24 cellular contexts compared by ENCODE assay signal in genomic region chr15:34023932-34024331, GRCh38. TPM values are rescaled to one million over a fixed set of nuclear protein-coding genes. Genes with fewer than 3 reads are reported as not detected.
DNase-seq lines count a peak whose midpoint lies in the region; ATAC-seq and TF ChIP-seq lines count a peak whose summit lies in the region.
"Had no signal": no experiment of that assay in that cellular context is flagged by ENCODE, and none has a peak within 500 bp of the region (broad histone marks: within the 10 kb centered on the region; RNA-seq: fewer than 3 reads in every experiment).

No MANE protein-coding gene starts in this region.

- no peaks in the 10 kb centered on the region for H3K9me2 ChIP-seq in GM23248 (ENCODE audit: insufficient read depth)
- H3K9me2 ChIP-seq: SK-N-SH had no signal

- H3K9me3 Mint-ChIP-seq in activated T-cell treated with anti-CD3 and anti-CD28 coated beads, Interleukin-2, amount 50 U/mL, for 24 hours = no peaks in the 10 kb centered on the region
- H3K9me3 Mint-ChIP-seq in CD4-positive, alpha-beta memory T cell = peaks cover 0 to 7% (median 3%) of the 10 kb centered on the region in 8 donors

- peak; percentile 43 for DNase-seq in GM23248
- peak; percentile 52 for DNase-seq in dedifferentiated amniotic fluid mesenchymal stem cell (ENCODE audit: extremely low spot score)
- DNase-seq in left kidney (ENCODE audit: low read depth, low spot score) = peak; percentile 19
- DNase-seq in activated T-cell treated with anti-CD3 and anti-CD28 coated beads, Interleukin-2, amount 50 U/mL, for 24 hours = no peak
- DNase-seq in CD4-positive, alpha-beta memory T cell = no peak
- no peak for DNase-seq in tibial nerve (ENCODE audit: low spot score in 2 of 2)
- DNase-seq: COR-L47, DMS 273 treated with DMSO at 0.1 percent for 48 hours, DND-41, GOT3, KBM-7, NCI-H187, NCI-H2107, NCI-H2227 treated with DMSO at 0.1 percent for 48 hours, NCI-H526, PC-3, RPMI8226, SHP77 treated with DMSO at 0.1 percent for 48 hours, SK-N-SH had no signal

- CTCF ChIA-PET in CD4-positive, alpha-beta memory T cell (lab: Charles Lee; ENCODE audit: partially characterized antibody) = interaction anchor here (0.9 kb wide), 1 partner anchor 37 kb away, joined by 3 read pairs; no protein-coding TSS in a partner anchor

- H3K27ac Mint-ChIP-seq in activated T-cell treated with anti-CD3 and anti-CD28 coated beads, Interleukin-2, amount 50 U/mL, for 24 hours = no peak overlapping the region
- H3K27ac Mint-ChIP-seq in CD4-positive, alpha-beta memory T cell = no peak overlapping the region

- H3K4me1 ChIP-seq in GM23248 (ENCODE audit: insufficient read depth) = no peaks in the 10 kb centered on the region
- H3K4me1 ChIP-seq in CD4-positive, alpha-beta memory T cell (ENCODE audit: insufficient read depth, low read length) = peaks cover 1% of the 10 kb centered on the region
- peaks cover 0 to 18% (median 0%) of the 10 kb centered on the region in 4 donors for H3K4me1 ChIP-seq in tibial nerve

- H3K36me3 ChIP-seq in GM23248 (ENCODE audit: low read depth) (no peaks in the 10 kb centered on the region), tibial nerve (no peaks in the 10 kb centered on the region)
- H3K36me3 ChIP-seq in CD4-positive, alpha-beta memory T cell (ENCODE audit: insufficient read depth, low read length) = no peaks in the 10 kb centered on the region

- no peak for ATAC-seq in GM18519 (IDR thresholded peaks at IDR 0.05; ENCODE audit: low FRiP score, unreplicated experiment)
- ATAC-seq: HCT116, PC-3 had no signal

- H4K20me1 ChIP-seq in GM23248 (ENCODE audit: insufficient read depth) = no peaks in the 10 kb centered on the region

- no peak overlapping the region for H3K9ac ChIP-seq in GM23248
- H3K9ac ChIP-seq: SK-N-SH had no signal

- POLR2A ChIA-PET in CD4-positive, alpha-beta memory T cell (lab: Charles Lee; ENCODE audit: partially characterized antibody) = no interaction called here

- H3K79me2 ChIP-seq in GM23248 (ENCODE audit: insufficient read depth) = peaks cover 42% of the 10 kb centered on the region

- H3K27me3 ChIP-seq in GM23248 (replicated peaks; ENCODE audit: insufficient read depth) (no peaks in the 10 kb centered on the region), tibial nerve (no peaks in the 10 kb centered on the region)
- no peaks in the 10 kb centered on the region for H3K27me3 ChIP-seq in CD4-positive, alpha-beta memory T cell (ENCODE audit: insufficient read depth, low read length)

- H3K4me1 Mint-ChIP-seq in activated T-cell treated with anti-CD3 and anti-CD28 coated beads, Interleukin-2, amount 50 U/mL, for 24 hours (ENCODE audit: low read depth) = peaks cover 16% of the 10 kb centered on the region
- no peaks in the 10 kb centered on the region for H3K4me1 Mint-ChIP-seq in CD4-positive, alpha-beta memory T cell

- H3K27ac ChIP-seq in GM23248 (no peak overlapping the region), tibial nerve (peak overlapping the region in 2 of 4 donors; percentile 71 to 74)
- H3K27ac ChIP-seq in CD4-positive, alpha-beta memory T cell (ENCODE audit: low read depth, low read length) = no peak overlapping the region

- H3K9me3 ChIP-seq in GM23248 (ENCODE audit: low read depth) (no peaks in the 10 kb centered on the region), tibial nerve (no peaks in the 10 kb centered on the region)
- H3K9me3 ChIP-seq in CD4-positive, alpha-beta memory T cell (ENCODE audit: control insufficient read depth in 1 of 2, low read length in 2 of 2) = no peaks in the 10 kb centered on the region
- H3K9me3 ChIP-seq: SK-N-SH had no signal

- peaks cover 10% of the 10 kb centered on the region for H3K36me3 Mint-ChIP-seq in activated T-cell treated with anti-CD3 and anti-CD28 coated beads, Interleukin-2, amount 50 U/mL, for 24 hours (ENCODE audit: low read depth)
- peaks cover 0 to 9% of the 10 kb centered on the region in 2 donors for H3K36me3 Mint-ChIP-seq in CD4-positive, alpha-beta memory T cell
- H3K36me3 Mint-ChIP-seq: CD14-positive monocyte had no signal

- H3K4me3 Mint-ChIP-seq in activated T-cell treated with anti-CD3 and anti-CD28 coated beads, Interleukin-2, amount 50 U/mL, for 24 hours = no peak overlapping the region
- no peak overlapping the region for H3K4me3 Mint-ChIP-seq in CD4-positive, alpha-beta memory T cell
- H3K4me3 Mint-ChIP-seq: CD14-positive monocyte had no signal

- WGBS in GM23248 (ENCODE audit: low coverage in 1 of 2, low lambda C conversion rate in 2 of 2, missing lambda C conversion rate in 2 of 2), 2 experiments = 59 to 65% methylated on average over 1 of the region's 1 CpG
- WGBS in tibial nerve, 2 donors = 46 to 53% methylated on average over 1 of the region's 1 CpG

- no peak for TF ChIP-seq CTCF in tibial nerve (IDR thresholded peaks at IDR 0.05)

- H3K4me3 ChIP-seq in GM23248 = no peak overlapping the region
- H3K4me3 ChIP-seq in CD4-positive, alpha-beta memory T cell (ENCODE audit: low read length in 2 of 2) = no peak overlapping the region
- no peak overlapping the region for H3K4me3 ChIP-seq in tibial nerve

- H2AFZ ChIP-seq in GM23248 = no peak overlapping the region

- in situ Hi-C loops in GM23248 (cut with MboI) = no loop called here

- H3F3A ChIP-seq in GM23248 (ENCODE audit: insufficient read depth) = no peaks in the 10 kb centered on the region

- TF ChIP-seq EP300 in tibial nerve (IDR thresholded peaks at IDR 0.05) = no peak

- H3K27me3 Mint-ChIP-seq in activated T-cell treated with anti-CD3 and anti-CD28 coated beads, Interleukin-2, amount 50 U/mL, for 24 hours = no peaks in the 10 kb centered on the region
- no peaks in the 10 kb centered on the region for H3K27me3 Mint-ChIP-seq in CD4-positive, alpha-beta memory T cell

- intact Hi-C loops in CD4-positive, alpha-beta memory T cell (cut with micrococcal nuclease) = no loop called here

- no peak for TF ChIP-seq POLR2A in tibial nerve (IDR thresholded peaks at IDR 0.05)

- no peak overlapping the region for H3K4me2 ChIP-seq in GM23248 (ENCODE audit: unreplicated experiment)
- H3K4me2 ChIP-seq: SK-N-SH had no signal

RNA-seq across cellular contexts. Expression of gene AVEN, which starts 15.1 kb away (rescaled TPM):
- total RNA-seq in GM23248 (2014; rRNA removed; shearing (Covaris generic)) = 27.0 and 34.3 TPM in 2 replicates
- 18.2 and 18.8 TPM in 2 replicates for polyA plus RNA-seq in GM23248 (2016; fragmentation: Nextera tagmentation; extraction: Ambion mirVana)
- 1 to 10 TPM; 7.1 to 7.8 TPM for total RNA-seq in CD4-positive, alpha-beta memory T cell
- 10 to 100 TPM; 12.0 to 12.6 TPM for polyA plus RNA-seq in CD4-positive, alpha-beta memory T cell
- total RNA-seq in tibial nerve = 10 to 100 TPM; 14.9 to 34.8 (median 25.5) TPM

RNA-seq across cellular contexts. Expression of gene CHRM5, which starts 55.6 kb away (rescaled TPM):
- 0.43 TPM in 1 of 2 replicates, not detected in the other for total RNA-seq in GM23248 (2014; rRNA removed; shearing (Covaris generic))
- 0.05 TPM in 1 of 2 replicates, not detected in the other for polyA plus RNA-seq in GM23248 (2016; fragmentation: Nextera tagmentation; extraction: Ambion mirVana)
- total RNA-seq in CD4-positive, alpha-beta memory T cell = not detected
- under 1 TPM in 1 of 2 donors, not detected in 1; 0.06 TPM for polyA plus RNA-seq in CD4-positive, alpha-beta memory T cell
- under 1 TPM; 0.21 to 0.98 (median 0.37) TPM for total RNA-seq in tibial nerve
- total RNA-seq: A673, G401 had no signal
- polyA plus RNA-seq: CD14-positive monocyte had no signal

Comparison
In these comparisons a context has a peak if more than half of its experiments do, and no peak if none do; other contexts are left out.
1. DNase-seq: peak in GM23248 (single experiment), dedifferentiated amniotic fluid mesenchymal stem cell (single experiment) and left kidney (single experiment); none in activated T-cell treated with anti-CD3 and anti-CD28 coated beads, Interleukin-2, amount 50 U/mL, for 24 hours (single experiment), CD4-positive, alpha-beta memory T cell (0 of 5) and tibial nerve (0 of 2).